Comparison of ENCODE assay signal across 1 cellular context in genomic region chr6:31580807-31581437, GRCh38.
TF ChIP-seq lines count a peak whose summit lies in the region.

No MANE protein-coding gene starts in this region.

TF ChIP-seq in GM12878, 131 proteins besides CTCF, POLR2A, EP300 and RAD21 (continued from another document):
- no peak for TF ChIP-seq CEBPZ (IDR thresholded peaks at IDR 0.05; ENCODE audit: low read depth, low read length)
